In genomic region chr22:43860126-43860525, GRCh38 we compare ENCODE assay signal across 1 cellular context.
TF ChIP-seq lines count a peak whose summit lies in the region.

No MANE protein-coding gene starts in this region.

TF ChIP-seq in H1, 55 proteins besides CTCF, POLR2A, EP300 and RAD21:
- TF ChIP-seq CHD2 (IDR thresholded peaks at IDR 0.05; ENCODE audit: low read length) = no peak
- no peak for TF ChIP-seq CREB1 (IDR thresholded peaks at IDR 0.05)
- no peak for TF ChIP-seq CEBPB (IDR thresholded peaks at IDR 0.05; ENCODE audit: low read depth, low read length)
- TF ChIP-seq ATF3 (IDR thresholded peaks at IDR 0.05; ENCODE audit: insufficient read depth, low read depth, low read length) = no peak
- no peak for TF ChIP-seq POLR2AphosphoS5 (IDR thresholded peaks at IDR 0.05; ENCODE audit: low read depth, low read length)
- TF ChIP-seq NANOG (IDR thresholded peaks at IDR 0.05; ENCODE audit: insufficient read depth, low read depth, low read length, poor library complexity, severe bottlenecking) = no peak
- no peak for TF ChIP-seq POU5F1 (IDR thresholded peaks at IDR 0.05; ENCODE audit: low read depth, low read length)
- TF ChIP-seq BCL11A (IDR thresholded peaks at IDR 0.05; ENCODE audit: low read depth in 2 of 2, low read length in 2 of 2) = no peak
- no peak for TF ChIP-seq TBP (IDR thresholded peaks at IDR 0.05; ENCODE audit: low read depth, low read length)
- no peak for TF ChIP-seq CHD1 (IDR thresholded peaks at IDR 0.05; ENCODE audit: low read depth, low read length)
- no peak for TF ChIP-seq USF2 (IDR thresholded peaks at IDR 0.05; ENCODE audit: low read length)
- TF ChIP-seq SP1 (IDR thresholded peaks at IDR 0.05; ENCODE audit: low read depth, low read length) = no peak
- TF ChIP-seq SUZ12 (IDR thresholded peaks at IDR 0.05; ENCODE audit: low read length) = no peak
- no peak for TF ChIP-seq CHD7 (IDR thresholded peaks at IDR 0.05; ENCODE audit: insufficient replicate concordance, low read length)
- TF ChIP-seq TEAD4 (IDR thresholded peaks at IDR 0.05; ENCODE audit: low read depth, low read length) = no peak
- no peak for TF ChIP-seq SIX5 (IDR thresholded peaks at IDR 0.05; ENCODE audit: low read depth, low read length)
- no peak for TF ChIP-seq KDM4A (IDR thresholded peaks at IDR 0.05; ENCODE audit: low read depth, low read length, severe bottlenecking)
- no peak for TF ChIP-seq CTBP2 (IDR thresholded peaks at IDR 0.05; ENCODE audit: borderline replicate concordance, insufficient read depth, insufficient read length, low read length)
